Comparison of ENCODE assay signal across 8 cellular contexts in the genomic region with DNA sequence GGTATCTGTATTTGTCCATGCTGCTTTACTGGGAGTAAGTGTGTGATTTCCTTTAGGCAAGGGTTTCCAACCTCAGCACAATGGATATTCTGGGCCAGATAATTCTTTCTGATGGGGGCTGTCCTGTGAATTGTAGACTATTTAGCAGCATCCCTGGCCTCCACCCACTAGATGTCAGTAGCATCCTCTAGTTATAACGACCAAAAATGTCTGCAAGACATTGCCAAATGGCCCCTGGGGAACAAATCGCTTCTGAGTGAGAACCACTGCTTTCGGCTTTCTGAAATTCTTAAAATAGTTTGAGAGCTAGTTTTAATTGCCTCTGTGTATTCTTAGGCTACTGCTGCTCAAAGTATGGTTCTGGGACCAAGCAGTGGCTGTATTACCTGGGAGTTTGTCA.
DNase-seq lines count a peak whose midpoint lies in the region; ATAC-seq and TF ChIP-seq lines count a peak whose summit lies in the region.

No MANE protein-coding gene starts in this region.

- no peaks in the 10 kb centered on the region for H3K9me3 ChIP-seq in Peyer's patch

- ATAC-seq in GM18867 (IDR thresholded peaks at IDR 0.05; ENCODE audit: unreplicated experiment): peak; percentile 89
- no peak for ATAC-seq in HG02759 (IDR thresholded peaks at IDR 0.05; ENCODE audit: unreplicated experiment)
- no peak for ATAC-seq in GM21447 (IDR thresholded peaks at IDR 0.05; ENCODE audit: unreplicated experiment)

- TF ChIP-seq POLR2A in Peyer's patch (IDR thresholded peaks at IDR 0.05): no peak

- H3K27ac ChIP-seq in ACC112 (ENCODE audit: low read depth, low read length) (peak overlapping the region; percentile 52), Peyer's patch (no peak overlapping the region)

- H3K4me1 ChIP-seq in ACC112 (ENCODE audit: control insufficient read depth, insufficient read depth, low read length, unreplicated experiment) (peaks cover 40% of the 10 kb centered on the region), Peyer's patch (no peaks in the 10 kb centered on the region)

- DNase-seq in NCI-H446 (lab: John Stamatoyannopoulos, UW) (peak; percentile 34 to 48), fibroblast of mammary gland (ENCODE audit: low read depth) (peak; percentile 89), Peyer's patch (no peak)
- no peak for DNase-seq in activated CD8-positive, alpha-beta memory T cell treated with anti-CD3 and anti-CD28 coated beads, Interleukin-2, amount 50 U/mL, for 48 hours

- no peaks in the 10 kb centered on the region for H3K79me2 ChIP-seq in ACC112 (ENCODE audit: control insufficient read depth, insufficient read depth, low read length, unreplicated experiment)

- H3K4me3 ChIP-seq in ACC112 (ENCODE audit: low read depth, low read length) (no peak overlapping the region), fibroblast of mammary gland (ENCODE audit: control insufficient read depth, low read depth, low read length) (no peak overlapping the region), Peyer's patch (no peak overlapping the region)

- no peak overlapping the region for H2AFZ ChIP-seq in ACC112 (ENCODE audit: low read length, unreplicated experiment)

- H3K36me3 ChIP-seq in ACC112 (ENCODE audit: insufficient read depth, low read length) (no peaks in the 10 kb centered on the region), Peyer's patch (no peaks in the 10 kb centered on the region)

- H3K27me3 ChIP-seq in ACC112 (ENCODE audit: insufficient read depth, low read length): no peaks in the 10 kb centered on the region
- H3K27me3 ChIP-seq in Peyer's patch: no peaks in the 10 kb centered on the region

- TF ChIP-seq CTCF in fibroblast of mammary gland (conservative IDR thresholded peaks at IDR 0.05; ENCODE audit: control insufficient read depth, insufficient read depth, low read depth, low read length): peak; percentile 52
- no peak for TF ChIP-seq CTCF in Peyer's patch (IDR thresholded peaks at IDR 0.05)

Comparison
In these comparisons a context has a peak if more than half of its experiments do, and no peak if none do; other contexts are left out.
1. DNase-seq: peak in NCI-H446 (2 of 2) and fibroblast of mammary gland (single experiment); none in activated CD8-positive, alpha-beta memory T cell treated with anti-CD3 and anti-CD28 coated beads, Interleukin-2, amount 50 U/mL, for 48 hours (single experiment) and Peyer's patch (0 of 3).